Comparison of ENCODE assay signal across 21 cellular contexts in the genomic region with DNA sequence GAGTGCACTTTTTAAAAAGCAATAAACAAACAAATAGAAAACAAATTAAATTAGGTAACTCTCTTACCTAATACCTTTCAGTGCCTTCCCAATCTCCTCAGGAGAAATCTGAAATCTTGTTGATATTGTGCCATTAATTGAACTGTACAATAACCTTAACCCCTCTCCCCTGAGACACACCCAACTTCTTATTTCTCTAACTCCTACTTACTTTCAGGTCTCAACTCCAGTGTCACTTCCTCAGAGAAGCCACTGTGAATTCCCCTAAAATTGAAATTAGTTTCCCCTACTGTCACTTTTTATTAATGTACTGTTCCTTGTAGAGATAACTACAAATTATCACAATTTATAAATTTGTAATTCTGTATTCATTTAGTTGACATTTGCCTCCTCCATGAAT.
DNase-seq lines count a peak whose midpoint lies in the region; ATAC-seq and TF ChIP-seq lines count a peak whose summit lies in the region.
"Had no signal": no experiment of that assay in that cellular context is flagged by ENCODE, and none has a peak within 500 bp of the region (broad histone marks: within the 10 kb centered on the region; RNA-seq: fewer than 3 reads in every experiment).

No MANE protein-coding gene starts in this region.

- H3K4me3 Mint-ChIP-seq in stimulated activated memory B cell treated with anti-CD40 and anti-IgM and Interleukin-4, amounts not matched to agents 10 μg/mL and 1 μg/mL and 100 μg/mL, for 72 hours, result no peak overlapping the region
- no peak overlapping the region for H3K4me3 Mint-ChIP-seq in stimulated activated naive CD8-positive, alpha-beta T cell treated with anti-CD3 and anti-CD28 coated beads, Interleukin-15, amount 100 ng/mL, for 72 hours
- no peak overlapping the region for H3K4me3 Mint-ChIP-seq in mesothelial cell of epicardium
- H3K4me3 Mint-ChIP-seq: CD4-positive, alpha-beta memory T cell; nephron progenitor cell had no signal

- H3K4me3 ChIP-seq in BE2C (ENCODE audit: low read depth, low read length), result no peak overlapping the region
- H3K4me3 ChIP-seq: cardiac muscle cell, HAP-1, heart left ventricle, left lung, thyroid gland had no signal

- no peak overlapping the region for H3K27ac Mint-ChIP-seq in stimulated activated memory B cell treated with anti-CD40 and anti-IgM and Interleukin-4, amounts not matched to agents 10 μg/mL and 1 μg/mL and 100 μg/mL, for 72 hours
- H3K27ac Mint-ChIP-seq in stimulated activated naive CD8-positive, alpha-beta T cell treated with anti-CD3 and anti-CD28 coated beads, Interleukin-15, amount 100 ng/mL, for 72 hours, result no peak overlapping the region
- H3K27ac Mint-ChIP-seq in mesothelial cell of epicardium, result no peak overlapping the region
- H3K27ac Mint-ChIP-seq: CD4-positive, alpha-beta memory T cell had no signal

- H3K27me3 ChIP-seq in BE2C, result no peaks in the 10 kb centered on the region
- H3K27me3 ChIP-seq: cardiac muscle cell, heart left ventricle, left lung, thyroid gland had no signal

- no peaks in the 10 kb centered on the region for H3K4me1 ChIP-seq in BE2C
- H3K4me1 ChIP-seq: HAP-1, left lung, thyroid gland had no signal

- no peaks in the 10 kb centered on the region for H3K36me3 ChIP-seq in BE2C
- H3K36me3 ChIP-seq: cardiac muscle cell, HAP-1, heart left ventricle, left lung, thyroid gland had no signal

- H3K4me1 Mint-ChIP-seq in stimulated activated memory B cell treated with anti-CD40 and anti-IgM and Interleukin-4, amounts not matched to agents 10 μg/mL and 1 μg/mL and 100 μg/mL, for 72 hours, result peaks cover 6% of the 10 kb centered on the region
- H3K4me1 Mint-ChIP-seq in stimulated activated naive CD8-positive, alpha-beta T cell treated with anti-CD3 and anti-CD28 coated beads, Interleukin-15, amount 100 ng/mL, for 72 hours, result no peaks in the 10 kb centered on the region
- H3K4me1 Mint-ChIP-seq in mesothelial cell of epicardium, result peaks cover 8% of the 10 kb centered on the region
- H3K4me1 Mint-ChIP-seq: CD4-positive, alpha-beta memory T cell had no signal

- no peaks in the 10 kb centered on the region for H3K36me3 Mint-ChIP-seq in stimulated activated memory B cell treated with anti-CD40 and anti-IgM and Interleukin-4, amounts not matched to agents 10 μg/mL and 1 μg/mL and 100 μg/mL, for 72 hours
- H3K36me3 Mint-ChIP-seq in mesothelial cell of epicardium, result no peaks in the 10 kb centered on the region
- H3K36me3 Mint-ChIP-seq: CD4-positive, alpha-beta memory T cell had no signal

- H3K9me3 ChIP-seq in BE2C, result no peaks in the 10 kb centered on the region
- H3K9me3 ChIP-seq: HAP-1, left lung, thyroid gland had no signal

- H3K9me3 Mint-ChIP-seq in stimulated activated memory B cell treated with anti-CD40 and anti-IgM and Interleukin-4, amounts not matched to agents 10 μg/mL and 1 μg/mL and 100 μg/mL, for 72 hours, result peaks cover 6% of the 10 kb centered on the region
- H3K9me3 Mint-ChIP-seq in stimulated activated naive CD8-positive, alpha-beta T cell treated with anti-CD3 and anti-CD28 coated beads, Interleukin-15, amount 100 ng/mL, for 72 hours, result peaks cover 9 to 12% of the 10 kb centered on the region in 2 donors
- H3K9me3 Mint-ChIP-seq in mesothelial cell of epicardium, result peaks cover 20% of the 10 kb centered on the region

- DNase-seq in stimulated activated naive CD8-positive, alpha-beta T cell treated with anti-CD3 and anti-CD28 coated beads, Interleukin-15, amount 100 ng/mL, for 72 hours, result no peak
- DNase-seq in HuH-7 (ENCODE audit: low spot score), result no peak
- no peak for DNase-seq in BE2C
- no peak for DNase-seq in mesothelial cell of epicardium (ENCODE audit: low spot score in 2 of 2, unreplicated experiment in 2 of 2)
- DNase-seq: activated CD4-positive, alpha-beta T cell treated with anti-CD3 and anti-CD28 coated beads, Interleukin-2, amount 50 U/mL, for 4 hours; activated gamma-delta T cell; CD4-positive, alpha-beta memory T cell; heart left ventricle; left lung; NCI-H1930; NCI-H345; nephron progenitor cell; stimulated activated naive CD4-positive, alpha-beta T cell; T-helper 2 cell; thyroid gland had no signal

- ATAC-seq in GM18519 (IDR thresholded peaks at IDR 0.05; ENCODE audit: low FRiP score, unreplicated experiment), result peak; percentile 72
- ATAC-seq in HG02571 (IDR thresholded peaks at IDR 0.05; ENCODE audit: unreplicated experiment), result peak; percentile 51
- peak; percentile 52 for ATAC-seq in HG03432 (IDR thresholded peaks at IDR 0.05; ENCODE audit: unreplicated experiment)
- ATAC-seq in stimulated activated memory B cell treated with anti-CD40 and anti-IgM and Interleukin-4, amounts not matched to agents 10 μg/mL and 1 μg/mL and 100 μg/mL, for 72 hours, result peak; percentile 82
- ATAC-seq in stimulated activated naive CD8-positive, alpha-beta T cell treated with anti-CD3 and anti-CD28 coated beads, Interleukin-15, amount 100 ng/mL, for 72 hours, result no peak
- ATAC-seq: left lung had no signal

- TF ChIP-seq CTCF in BE2C (IDR thresholded peaks at IDR 0.05; ENCODE audit: low read depth, low read length) (no peak), mesothelial cell of epicardium (IDR thresholded peaks at IDR 0.05; ENCODE audit: unreplicated experiment) (no peak)

- H3K27me3 Mint-ChIP-seq in stimulated activated memory B cell treated with anti-CD40 and anti-IgM and Interleukin-4, amounts not matched to agents 10 μg/mL and 1 μg/mL and 100 μg/mL, for 72 hours, result peaks cover 12% of the 10 kb centered on the region
- peaks cover 25% of the 10 kb centered on the region for H3K27me3 Mint-ChIP-seq in stimulated activated naive CD8-positive, alpha-beta T cell treated with anti-CD3 and anti-CD28 coated beads, Interleukin-15, amount 100 ng/mL, for 72 hours
- no peaks in the 10 kb centered on the region for H3K27me3 Mint-ChIP-seq in mesothelial cell of epicardium (ENCODE audit: low read depth)
